15 cellular contexts compared by ENCODE assay signal in the genomic region with DNA sequence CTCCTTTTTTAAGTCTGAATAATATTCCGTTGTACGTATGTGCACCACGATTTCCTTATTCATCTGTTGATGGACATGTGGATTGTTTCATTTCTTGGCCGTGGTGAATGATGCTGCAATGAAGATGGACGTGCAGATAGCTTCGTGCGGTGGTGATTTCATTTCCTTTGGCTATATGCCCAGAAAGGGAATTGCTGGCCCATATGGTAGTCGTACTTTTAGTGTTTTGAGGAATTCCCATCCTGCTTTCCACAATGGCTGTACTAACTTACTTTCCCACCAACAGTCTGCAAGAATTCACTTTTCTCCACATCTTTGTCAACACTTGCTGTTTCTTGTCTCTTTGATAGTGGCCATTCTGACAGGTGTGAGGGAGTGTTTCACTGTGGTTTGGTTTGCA. TPM values are rescaled to one million over a fixed set of nuclear protein-coding genes. Genes with fewer than 3 reads are reported as not detected.
DNase-seq lines count a peak whose midpoint lies in the region; ATAC-seq and TF ChIP-seq lines count a peak whose summit lies in the region.
"Had no signal": no experiment of that assay in that cellular context is flagged by ENCODE, and none has a peak within 500 bp of the region (broad histone marks: within the 10 kb centered on the region; RNA-seq: fewer than 3 reads in every experiment).

No MANE protein-coding gene starts in this region.

- no peak for TF ChIP-seq POLR2A in erythroblast (IDR thresholded peaks at IDR 0.05; ENCODE audit: low read length)

- in situ Hi-C loops in SK-MEL-5 (cut with HindIII; ENCODE audit: low pct_unique_long_range_greater_than_20kb, low sequenced_read_pairs): no loop called here

- DNase-seq in AG10803 (ENCODE audit: low read depth) (peak; percentile 34), HK-2 (ENCODE audit: unreplicated experiment) (peak; percentile 5), SK-MEL-5 (ENCODE audit: low read depth, low spot score) (peak; percentile 11), fibroblast of villous mesenchyme (ENCODE audit: low read depth) (peak; percentile 52), GM20000 (ENCODE audit: low spot score) (no peak), erythroblast (lab: John Stamatoyannopoulos, UW) (no peak)
- no peak for DNase-seq in stimulated activated naive CD8-positive, alpha-beta T cell treated with anti-CD3 and anti-CD28 coated beads, Interleukin-15, Interleukin-2, amounts not matched to agents 100 U/mL and 50 U/mL, for 24 hours
- DNase-seq: Caco-2; posterior cingulate gyrus; stimulated activated CD4-positive, alpha-beta T cell treated with anti-CD3 and anti-CD28 coated beads, Interleukin-4, amount 100 ng/mL, for 1 hour had no signal

- no peak for ATAC-seq in GM18511 (IDR thresholded peaks at IDR 0.05; ENCODE audit: unreplicated experiment)
- no peak for ATAC-seq in stimulated activated naive CD8-positive, alpha-beta T cell treated with anti-CD3 and anti-CD28 coated beads, Interleukin-15, Interleukin-2, amounts not matched to agents 100 U/mL and 50 U/mL, for 24 hours
- ATAC-seq: left lobe of liver had no signal

- no peak overlapping the region for H3K4me3 ChIP-seq in AG10803 (ENCODE audit: low read length)
- no peak overlapping the region for H3K4me3 ChIP-seq in fibroblast of villous mesenchyme (ENCODE audit: low read depth, low read length)
- H3K4me3 ChIP-seq: esophagus muscularis mucosa had no signal

- TF ChIP-seq CTCF in AG10803 (conservative IDR thresholded peaks at IDR 0.05; ENCODE audit: low read length) (no peak), fibroblast of villous mesenchyme (IDR thresholded peaks at IDR 0.05; ENCODE audit: insufficient read depth, low read depth, low read length) (no peak), GM20000 (IDR thresholded peaks at IDR 0.05; ENCODE audit: extremely low read depth, missing control alignments) (no peak)

RNA-seq across cellular contexts. Expression of a gene that starts 12.8 kb away (rescaled TPM):
- not detected in 2 replicates for total RNA-seq in SK-MEL-5 (2014; rRNA removed; shearing (Covaris generic))
- not detected in 2 replicates for polyA plus RNA-seq in SK-MEL-5 (2015; cell fraction: cytosol; rRNA removed)
- polyA plus RNA-seq in SK-MEL-5 (2015; cell fraction: nucleus; rRNA removed): not detected in 2 replicates
- total RNA-seq in fibroblast of villous mesenchyme: under 0.01 TPM in 1 of 2 replicates, not detected in the other
- total RNA-seq: esophagus muscularis mucosa; subcutaneous adipose tissue; T-helper 1 cell treated with Interleukin-12 subunit alpha and Interleukin-12 subunit beta and Interleukin-4 antibody, amounts not matched to agents 30 ng/mL and 1 ng/mL, for 36 hours had no signal

Comparison
In these comparisons a context has a peak if more than half of its experiments do, and no peak if none do; other contexts are left out.
1. DNase-seq: peak in AG10803 (single experiment), HK-2 (single experiment), SK-MEL-5 (single experiment) and fibroblast of villous mesenchyme (single experiment); none in GM20000 (single experiment), stimulated activated naive CD8-positive, alpha-beta T cell treated with anti-CD3 and anti-CD28 coated beads, Interleukin-15, Interleukin-2, amounts not matched to agents 100 U/mL and 50 U/mL, for 24 hours (single experiment) and erythroblast (0 of 2).